Comparison of ENCODE assay signal across 13 cellular contexts in the genomic region with DNA sequence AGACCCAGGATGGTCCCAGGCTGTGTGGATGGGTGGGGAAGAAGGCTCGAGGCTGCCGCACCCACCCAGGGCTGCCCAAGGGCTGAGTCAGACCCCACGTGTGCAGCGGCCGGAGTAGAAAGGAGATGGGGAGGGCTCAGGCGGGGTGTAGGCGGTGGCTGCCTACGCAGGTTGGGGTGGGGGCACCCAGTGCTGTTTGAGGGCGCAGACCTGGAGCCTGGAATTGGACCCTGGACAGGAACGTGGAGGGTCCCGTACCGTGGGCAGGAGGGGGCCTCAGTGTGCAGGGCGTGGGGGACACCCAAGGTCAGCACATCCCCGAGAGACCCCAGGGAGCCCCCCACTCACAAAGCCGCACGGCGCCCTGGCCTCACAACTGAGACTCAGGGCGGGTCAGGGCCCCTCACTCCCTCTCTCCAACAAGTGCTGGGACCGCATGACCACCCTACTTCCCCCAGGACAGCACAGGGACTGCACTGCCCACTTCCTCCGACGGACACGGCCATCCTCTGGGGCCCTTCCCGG.
A peak's percentile ranks its signal among the peaks of the same experiment; 100 is the strongest.
DNase-seq lines count a peak whose midpoint lies in the region; ATAC-seq, FAIRE-seq and TF ChIP-seq lines count a peak whose summit lies in the region.
"Had no signal": no experiment of that assay in that cellular context is flagged by ENCODE, and none has a peak within 500 bp of the region (broad histone marks: within the 10 kb centered on the region; RNA-seq: fewer than 3 reads in every experiment).

No MANE protein-coding gene starts in this region.

- no peak for ATAC-seq in CD8-positive, alpha-beta T cell
- no peak for ATAC-seq in left lobe of liver

- H3K9ac ChIP-seq in SK-N-SH (no peak overlapping the region), kidney (ENCODE audit: low read length in 2 of 2) (no peak overlapping the region)

- CTCF ChIA-PET in CD8-positive, alpha-beta T cell (lab: Charles Lee), result interaction anchor here (0.6 to 3.5 kb wide), 15 partner anchors 9 to 255 kb away, joined by 3 to 62 read pairs (median 4); a partner anchor contains a TSS
- CTCF ChIA-PET in SK-N-SH (lab: Yijun Ruan, JAX), result interaction anchor here (1.0 to 1.7 kb wide), 3 partner anchors 25 to 41 kb away, joined by 3 to 8 read pairs (median 4); no protein-coding TSS in a partner anchor

- no peaks in the 10 kb centered on the region for H3K27me3 ChIP-seq in CD8-positive, alpha-beta T cell (ENCODE audit: insufficient read depth, low read length)
- H3K27me3 ChIP-seq in SK-N-SH (ENCODE audit: insufficient read depth), result no peaks in the 10 kb centered on the region

- peak overlapping the region; percentile 79 for H3K4me3 Mint-ChIP-seq in CD8-positive, alpha-beta T cell
- H3K4me3 Mint-ChIP-seq: B cell; dendritic cell treated with granulocyte-macrophage colony-stimulating factor and Interleukin-4, amounts not matched to agents 40 ng/mL and 50 ng/mL, for 4 days had no signal

- H4K20me1 ChIP-seq in SK-N-SH (ENCODE audit: insufficient read depth), result no peaks in the 10 kb centered on the region

- TF ChIP-seq EP300 in SK-N-SH (IDR thresholded peaks at IDR 0.05; ENCODE audit: borderline replicate concordance in 1 of 2, low read depth in 1 of 2, low read length in 1 of 2), result no peak

- H3K9me2 ChIP-seq in SK-N-SH, result no peaks in the 10 kb centered on the region

- H3K27ac ChIP-seq in CD8-positive, alpha-beta T cell (ENCODE audit: low read depth, low read length), result no peak overlapping the region
- H3K27ac ChIP-seq in SK-N-SH (ENCODE audit: low read depth in 2 of 2, low read length in 1 of 2), result no peak overlapping the region
- no peak overlapping the region for H3K27ac ChIP-seq in kidney (ENCODE audit: low read depth in 2 of 2, low read length in 2 of 2)
- H3K27ac ChIP-seq: SJCRH30 had no signal

- POLR2A ChIA-PET in CD8-positive, alpha-beta T cell (lab: Charles Lee), result interaction anchor here (1.5 to 2.2 kb wide), 4 partner anchors 9 to 257 kb away, joined by 5 to 20 read pairs (median 10); a partner anchor contains a TSS
- POLR2A ChIA-PET in SK-N-SH (lab: Yijun Ruan, JAX), result no interaction called here

- no peaks in the 10 kb centered on the region for H3F3A ChIP-seq in SK-N-SH (replicated peaks; ENCODE audit: insufficient read depth)

- no peak for TF ChIP-seq RAD21 in SK-N-SH (IDR thresholded peaks at IDR 0.05; ENCODE audit: low read length)

- WGBS in SK-N-SH (ENCODE audit: low lambda C conversion rate), result 32% methylated on average over 18 of the region's 23 CpGs

- peaks cover 29% of the 10 kb centered on the region for H3K4me1 ChIP-seq in CD8-positive, alpha-beta T cell (ENCODE audit: insufficient read depth, low read length)
- H3K4me1 ChIP-seq in SK-N-SH (ENCODE audit: control insufficient read depth in 1 of 2, insufficient read depth in 2 of 2, low read depth in 1 of 2, low read length in 1 of 2) (no peaks in the 10 kb centered on the region; a peak in 1 of 4 replicates), kidney (ENCODE audit: control insufficient read depth in 1 of 2, insufficient read depth in 1 of 2, low read depth in 1 of 2, low read length in 2 of 2) (no peaks in the 10 kb centered on the region)

- no peaks in the 10 kb centered on the region for H3K9me3 Mint-ChIP-seq in CD8-positive, alpha-beta T cell
- H3K9me3 Mint-ChIP-seq: dendritic cell treated with granulocyte-macrophage colony-stimulating factor and Interleukin-4, amounts not matched to agents 40 ng/mL and 50 ng/mL, for 4 days had no signal

- no peak for TF ChIP-seq POLR2A in erythroblast (IDR thresholded peaks at IDR 0.05; ENCODE audit: low read length)

- H3K27me3 Mint-ChIP-seq in CD8-positive, alpha-beta T cell (ENCODE audit: low read depth), result no peaks in the 10 kb centered on the region

- no peak overlapping the region for H2AFZ ChIP-seq in SK-N-SH (ENCODE audit: low read depth)

- H3K27ac Mint-ChIP-seq in CD8-positive, alpha-beta T cell, result peak overlapping the region; percentile 92
- H3K27ac Mint-ChIP-seq: B cell; dendritic cell treated with granulocyte-macrophage colony-stimulating factor and Interleukin-4, amounts not matched to agents 40 ng/mL and 50 ng/mL, for 4 days had no signal

- DNase-seq in 8988T, result peak; percentile 84
- no peak for DNase-seq in CD8-positive, alpha-beta T cell
- no peak for DNase-seq in SK-N-SH
- DNase-seq in kidney, result peak; percentile 69
- no peak for DNase-seq in left lobe of liver (ENCODE audit: low spot score)
- DNase-seq in NCI-H748 treated with DMSO at 0.1 percent for 48 hours (lab: John Stamatoyannopoulos, UW), result no peak
- DNase-seq in erythroblast (lab: John Stamatoyannopoulos, UW), result no peak
- no peak for DNase-seq in inferior parietal cortex (ENCODE audit: extremely low spot score)
- DNase-seq: amniotic stem cell, NCI-H2081 treated with DMSO at 0.1 percent for 48 hours, SJCRH30 had no signal

- H3K9me3 ChIP-seq in CD8-positive, alpha-beta T cell (ENCODE audit: low read length), result no peaks in the 10 kb centered on the region
- H3K9me3 ChIP-seq in SK-N-SH (no peaks in the 10 kb centered on the region), kidney (ENCODE audit: control insufficient read depth in 1 of 2, low read length in 2 of 2) (no peaks in the 10 kb centered on the region)
- H3K9me3 ChIP-seq: SJCRH30 had no signal

- H3K4me2 ChIP-seq in SK-N-SH, result no peak overlapping the region

- no peaks in the 10 kb centered on the region for H3K36me3 ChIP-seq in CD8-positive, alpha-beta T cell (ENCODE audit: insufficient read depth, low read length)
- H3K36me3 ChIP-seq in SK-N-SH (replicated peaks in 1 of 2; ENCODE audit: control insufficient read depth in 1 of 2, insufficient read depth in 2 of 2, low read length in 1 of 2) (no peaks in the 10 kb centered on the region), kidney (ENCODE audit: control insufficient read depth in 1 of 2, insufficient read depth in 2 of 2, low read length in 2 of 2) (no peaks in the 10 kb centered on the region)
- H3K36me3 ChIP-seq: SJCRH30 had no signal

- H3K4me3 ChIP-seq in CD8-positive, alpha-beta T cell (ENCODE audit: low read depth, low read length), result no peak overlapping the region
- H3K4me3 ChIP-seq in SK-N-SH (ENCODE audit: low read depth in 2 of 2, low read length in 1 of 2), result no peak overlapping the region
- H3K4me3 ChIP-seq in kidney (ENCODE audit: low read length in 2 of 2), result no peak overlapping the region
- H3K4me3 ChIP-seq: SJCRH30 had no signal

- intact Hi-C loops in CD8-positive, alpha-beta T cell (cut with DNase I, micrococcal nuclease), result loop anchor here (2.0 to 10.0 kb wide), 3 partner anchors 25 to 469 kb away; no protein-coding TSS in a partner anchor
- intact Hi-C loops in kidney (cut with DNase I), result no loop called here

- peaks cover 28% of the 10 kb centered on the region for H3K4me1 Mint-ChIP-seq in CD8-positive, alpha-beta T cell (ENCODE audit: low read depth)
- H3K4me1 Mint-ChIP-seq: B cell had no signal

- FAIRE-seq in kidney (lab: Jason Lieb, UNC), result no peak

- H3K36me3 Mint-ChIP-seq in CD8-positive, alpha-beta T cell, result no peaks in the 10 kb centered on the region

- no peaks in the 10 kb centered on the region for H3K79me2 ChIP-seq in SK-N-SH (ENCODE audit: insufficient read depth)

- no peak for TF ChIP-seq CTCF in CD8-positive, alpha-beta T cell (IDR thresholded peaks at IDR 0.05)
- TF ChIP-seq CTCF in SK-N-SH (IDR thresholded peaks at IDR 0.05), result no peak
- no peak for TF ChIP-seq CTCF in kidney (IDR thresholded peaks at IDR 0.05; ENCODE audit: borderline replicate concordance, extremely low read depth, insufficient read depth)

TF ChIP-seq in SK-N-SH, 30 proteins besides CTCF, POLR2A, EP300 and RAD21:
- TF ChIP-seq, protein P1, sequence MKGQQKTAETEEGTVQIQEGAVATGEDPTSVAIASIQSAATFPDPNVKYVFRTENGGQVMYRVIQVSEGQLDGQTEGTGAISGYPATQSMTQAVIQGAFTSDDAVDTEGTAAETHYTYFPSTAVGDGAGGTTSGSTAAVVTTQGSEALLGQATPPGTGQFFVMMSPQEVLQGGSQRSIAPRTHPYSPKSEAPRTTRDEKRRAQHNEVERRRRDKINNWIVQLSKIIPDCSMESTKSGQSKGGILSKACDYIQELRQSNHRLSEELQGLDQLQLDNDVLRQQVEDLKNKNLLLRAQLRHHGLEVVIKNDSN (IDR thresholded peaks at IDR 0.05; ENCODE audit: borderline replicate concordance, low read depth), result 0 out of 2 replicates have a peak, but pooled peaks have one; percentile 39
- TF ChIP-seq RCOR1 (IDR thresholded peaks at IDR 0.05; ENCODE audit: low read length) (no peak), FOSL2 (IDR thresholded peaks at IDR 0.05; ENCODE audit: borderline replicate concordance, low read depth) (no peak)

Comparison
In these comparisons a context has a peak if more than half of its experiments do, and no peak if none do; other contexts are left out.
1. DNase-seq: peak in 8988T (single experiment) and kidney (single experiment); none in CD8-positive, alpha-beta T cell (0 of 7), SK-N-SH (single experiment), left lobe of liver (single experiment), NCI-H748 treated with DMSO at 0.1 percent for 48 hours (single experiment), erythroblast (0 of 2) and inferior parietal cortex (single experiment).